Comparison of ENCODE assay signal across 16 cellular contexts in the genomic region with DNA sequence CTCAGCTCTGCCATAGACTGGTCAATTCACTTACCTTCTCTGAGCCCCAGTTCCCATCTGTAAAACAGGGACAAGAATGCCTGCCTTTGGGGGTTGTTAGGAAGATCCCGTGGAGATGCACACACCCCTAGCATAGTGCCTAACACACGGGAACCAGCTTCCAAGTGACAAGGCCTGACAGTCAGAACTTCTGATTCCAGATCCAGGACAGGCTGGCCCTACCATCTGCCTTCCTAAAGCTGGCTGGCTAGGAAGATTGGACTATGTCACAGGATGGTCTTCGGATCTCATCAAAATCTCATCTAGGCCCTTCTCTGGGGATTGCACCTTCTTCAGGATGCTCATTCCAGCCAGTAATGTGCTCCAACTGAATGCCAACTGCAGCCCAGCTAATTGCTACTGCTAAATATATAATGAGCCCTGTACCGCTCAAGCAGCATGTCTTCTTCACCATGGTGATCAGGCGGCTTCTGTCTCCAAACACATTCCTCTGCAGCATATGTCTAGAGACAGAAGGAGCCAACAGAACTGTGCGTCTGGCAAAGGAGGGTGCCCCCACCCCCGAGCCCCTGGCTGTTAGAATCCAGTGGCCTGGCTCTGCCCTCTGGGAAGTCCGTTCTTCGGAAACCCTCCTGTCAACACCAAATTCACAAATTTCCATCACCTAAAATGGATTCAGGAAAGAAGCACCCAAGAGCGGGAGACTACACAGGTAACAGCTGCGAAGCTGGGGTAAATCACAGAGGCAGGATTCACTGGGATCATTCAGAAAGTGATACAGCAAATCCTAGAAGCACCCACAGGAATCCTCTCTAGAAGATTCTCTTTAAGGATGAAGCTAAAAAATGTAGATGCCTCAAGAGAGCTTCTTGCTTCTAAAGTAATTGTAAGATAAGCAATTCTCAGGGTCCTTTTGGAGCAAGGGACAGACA.
DNase-seq lines count a peak whose midpoint lies in the region; ATAC-seq and TF ChIP-seq lines count a peak whose summit lies in the region.
"Had no signal": no experiment of that assay in that cellular context is flagged by ENCODE, and none has a peak within 500 bp of the region (broad histone marks: within the 10 kb centered on the region; RNA-seq: fewer than 3 reads in every experiment).

No MANE protein-coding gene starts in this region.

- TF ChIP-seq POLR2A in IMR-90 (IDR thresholded peaks at IDR 0.05; ENCODE audit: low read depth, low read length) = no peak

- dilution Hi-C loops in IMR-90 (cut with HindIII; ENCODE audit: low sequenced_read_pairs, unreplicated experiment) = no loop called here

- H3K36me3 ChIP-seq in IMR-90 (ENCODE audit: control insufficient read depth, insufficient read depth, low read length) (no peaks in the 10 kb centered on the region), osteoblast (ENCODE audit: insufficient read depth, low read length) (no peaks in the 10 kb centered on the region), psoas muscle (ENCODE audit: insufficient read depth in 1 of 2, low read depth in 1 of 2) (no peaks in the 10 kb centered on the region)
- H3K36me3 ChIP-seq: BE2C, SJSA1 had no signal

- H2BK120ac ChIP-seq in IMR-90 (ENCODE audit: low read depth, low read length) = no peak overlapping the region

- H3K9me3 ChIP-seq in IMR-90 (ENCODE audit: control insufficient read depth, insufficient read depth, low read length) (no peaks in the 10 kb centered on the region), osteoblast (ENCODE audit: low read depth, low read length) (no peaks in the 10 kb centered on the region), psoas muscle (no peaks in the 10 kb centered on the region)
- H3K9me3 ChIP-seq: BE2C, SJSA1 had no signal

- no peak overlapping the region for H3K9ac ChIP-seq in IMR-90 (ENCODE audit: low read depth, low read length)
- H3K9ac ChIP-seq: GM23248 had no signal

- no peaks in the 10 kb centered on the region for H3K79me1 ChIP-seq in IMR-90 (ENCODE audit: low read depth in 1 of 2, low read length in 2 of 2)

- peak overlapping the region; percentile 29 for H2AFZ ChIP-seq in IMR-90 (replicated peaks; ENCODE audit: low read length, poor library complexity)
- H2AFZ ChIP-seq in osteoblast (ENCODE audit: low read length) = no peak overlapping the region
- H2AFZ ChIP-seq: GM23248 had no signal

- H4K20me1 ChIP-seq in IMR-90 (ENCODE audit: insufficient read depth, low read length) (no peaks in the 10 kb centered on the region), osteoblast (ENCODE audit: insufficient read depth, low read length) (no peaks in the 10 kb centered on the region)

- H3K18ac ChIP-seq in IMR-90 (ENCODE audit: low read depth, low read length) = no peak overlapping the region

- no peak overlapping the region for H3K56ac ChIP-seq in IMR-90 (ENCODE audit: extremely low read depth, insufficient read depth, low read length)

- in situ Hi-C loops in G401 (cut with HindIII; ENCODE audit: low sequenced_read_pairs) (no loop called here), IMR-90 (cut with MboI; ENCODE audit: low sequenced_read_pairs) (no loop called here)

- H3K4me3 ChIP-seq in IMR-90 (ENCODE audit: insufficient read depth, low read depth, low read length) (no peak overlapping the region), dorsolateral prefrontal cortex (no peak overlapping the region), osteoblast (ENCODE audit: insufficient read depth, low read length) (no peak overlapping the region), psoas muscle (no peak overlapping the region)
- H3K4me3 ChIP-seq: GM23248, SJSA1 had no signal

- no peak overlapping the region for H4K91ac ChIP-seq in IMR-90 (ENCODE audit: insufficient read depth, low read depth, low read length)

- H2BK15ac ChIP-seq in IMR-90 (ENCODE audit: low read depth, low read length) = no peak overlapping the region

- H2AK9ac ChIP-seq in IMR-90 (replicated peaks; ENCODE audit: low read depth, low read length, poor library complexity) = no peak overlapping the region

- POLR2A ChIA-PET in IMR-90 (lab: Charles Lee; ENCODE audit: unreplicated experiment) = no interaction called here

- H3K79me2 ChIP-seq in osteoblast (ENCODE audit: insufficient read depth, low read length) = no peaks in the 10 kb centered on the region

- TF ChIP-seq RAD21 in IMR-90 (IDR thresholded peaks at IDR 0.05; ENCODE audit: low read length) = no peak

- H3K4ac ChIP-seq in IMR-90 (ENCODE audit: low read depth, low read length) = no peak overlapping the region

- CTCF ChIA-PET in IMR-90 (lab: Yijun Ruan, JAX) = no interaction called here

- H3K27ac ChIP-seq in IMR-90 (ENCODE audit: insufficient read depth, low read length) (no peak overlapping the region), dorsolateral prefrontal cortex (peak overlapping the region in 50 of 59 donors; percentile 0 to 74 (median 52)), osteoblast (ENCODE audit: low read depth, low read length) (no peak overlapping the region), psoas muscle (no peak overlapping the region)
- H3K27ac ChIP-seq: GM23248, SJSA1 had no signal

- H4K5ac ChIP-seq in IMR-90 (ENCODE audit: low read depth, low read length) = no peak overlapping the region

- no peak overlapping the region for H2BK20ac ChIP-seq in IMR-90 (ENCODE audit: low read depth, low read length)

- H3K4me1 ChIP-seq in IMR-90 (ENCODE audit: control insufficient read depth, insufficient read depth, low read length) = peaks cover 2% of the 10 kb centered on the region
- H3K4me1 ChIP-seq in osteoblast (ENCODE audit: insufficient read depth, low read length) = peaks cover 8% of the 10 kb centered on the region
- no peaks in the 10 kb centered on the region for H3K4me1 ChIP-seq in psoas muscle
- H3K4me1 ChIP-seq: BE2C had no signal

- TF ChIP-seq CTCF in IMR-90 (conservative IDR thresholded peaks at IDR 0.05; ENCODE audit: low read depth, low read length) (no peak), dorsolateral prefrontal cortex (IDR thresholded peaks at IDR 0.05 in 54 of 56, conservative IDR thresholded peaks at IDR 0.05 in 2 of 56; ENCODE audit: low read depth in 1 of 56, partially characterized antibody in 56 of 56) (no peak), osteoblast (IDR thresholded peaks at IDR 0.05; ENCODE audit: extremely low read depth, low read depth, low read length) (no peak), psoas muscle (IDR thresholded peaks at IDR 0.05) (no peak)

- no peak overlapping the region for H2BK5ac ChIP-seq in IMR-90 (ENCODE audit: low read depth, low read length, poor library complexity, severe bottlenecking)

- 0 out of 2 replicates have a peak overlapping the region, but pooled peaks have one; percentile 35 for H3K14ac ChIP-seq in IMR-90 (replicated peaks; ENCODE audit: low read depth, low read length)

- H3K27me3 ChIP-seq in IMR-90 (ENCODE audit: control insufficient read depth, insufficient read depth, low read length) (peaks cover 5% of the 10 kb centered on the region; the same call in 1 of the 2 replicates), dorsolateral prefrontal cortex (no peaks in the 10 kb centered on the region), osteoblast (ENCODE audit: insufficient read depth, low read length) (no peaks in the 10 kb centered on the region), psoas muscle (ENCODE audit: insufficient read depth in 3 of 3, low read length in 2 of 3) (no peaks in the 10 kb centered on the region)
- H3K27me3 ChIP-seq: BE2C, SJSA1 had no signal

- H4K8ac ChIP-seq in IMR-90 (ENCODE audit: low read depth in 2 of 2, low read length in 2 of 2) = no peak overlapping the region

- H3K4me2 ChIP-seq in IMR-90 (ENCODE audit: low read depth, low read length) (no peak overlapping the region), osteoblast (ENCODE audit: insufficient read depth, low read length) (no peak overlapping the region)

- BruUV-seq in IMR-90 (replicated peaks; lab: Mats Ljungman, UMichigan) = no TSS peak

- peak; percentile 79 for DNase-seq in G401 (ENCODE audit: low spot score)
- no peak for DNase-seq in IMR-90
- DNase-seq in dorsolateral prefrontal cortex = peak in 3 of 10 donors; percentile 58 to 61 (median 60)
- DNase-seq in osteoblast (ENCODE audit: insufficient read length, low spot score, missing footprints) = peak; percentile 52
- no peak for DNase-seq in stimulated activated CD4-positive, alpha-beta T cell treated with anti-CD3 and anti-CD28 coated beads, Interleukin-4, amount 100 ng/mL, for 4 hours
- DNase-seq in DMS114 treated with DMSO at 0.1 percent for 48 hours (lab: John Stamatoyannopoulos, UW; ENCODE audit: unreplicated experiment) = no peak
- DNase-seq in psoas muscle = no peak
- DNase-seq: BE2C; CD4-positive, alpha-beta T cell; DND-41; GDM1; GM23248; NCI-H1105 treated with DMSO at 0.1 percent for 48 hours; NCI-H2029; SW 1271 had no signal

- H3K23ac ChIP-seq in IMR-90 (ENCODE audit: low read depth, low read length) = no peak overlapping the region

- 75% methylated on average over 2 of the region's 11 CpGs; no CpG with 5 or more reads in 1 of the 2 experiments for WGBS in IMR-90 (ENCODE audit: extremely low coverage in 2 of 2, insufficient read length in 1 of 2), 2 experiments
- WGBS in psoas muscle, 3 donors = 77 to 81% (median 81%) methylated on average over 11 of the region's 11 CpGs

- no peak overlapping the region for H2AK5ac ChIP-seq in IMR-90 (ENCODE audit: low read depth, low read length)

- intact Hi-C loops in IMR-90 (cut with micrococcal nuclease) = no loop called here
- intact Hi-C loops in dorsolateral prefrontal cortex (cut with DNase I) = no loop called here
- intact Hi-C loops in psoas muscle (cut with DNase I) = no loop called here

- H3K9me1 ChIP-seq in IMR-90 (ENCODE audit: insufficient read depth, low read length) = no peaks in the 10 kb centered on the region; the same call in 1 of the 2 replicates

- ATAC-seq in IMR-90 (ENCODE audit: low read depth) (no peak), psoas muscle (no peak)

TF ChIP-seq in IMR-90, 13 proteins besides CTCF, POLR2A, EP300 and RAD21 (continues in another document):
- TF ChIP-seq RCOR1 (IDR thresholded peaks at IDR 0.05; ENCODE audit: insufficient replicate concordance, low read length) = no peak
- TF ChIP-seq, protein P1, sequence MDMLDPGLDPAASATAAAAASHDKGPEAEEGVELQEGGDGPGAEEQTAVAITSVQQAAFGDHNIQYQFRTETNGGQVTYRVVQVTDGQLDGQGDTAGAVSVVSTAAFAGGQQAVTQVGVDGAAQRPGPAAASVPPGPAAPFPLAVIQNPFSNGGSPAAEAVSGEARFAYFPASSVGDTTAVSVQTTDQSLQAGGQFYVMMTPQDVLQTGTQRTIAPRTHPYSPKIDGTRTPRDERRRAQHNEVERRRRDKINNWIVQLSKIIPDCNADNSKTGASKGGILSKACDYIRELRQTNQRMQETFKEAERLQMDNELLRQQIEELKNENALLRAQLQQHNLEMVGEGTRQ (IDR thresholded peaks at IDR 0.05; ENCODE audit: low read depth, low read length) = no peak
- TF ChIP-seq CHD1 (IDR thresholded peaks at IDR 0.05; ENCODE audit: low read depth, low read length) = no peak
- no peak for TF ChIP-seq CEBPB (IDR thresholded peaks at IDR 0.05; ENCODE audit: low read depth, low read length)
- no peak for TF ChIP-seq NFE2L2 (IDR thresholded peaks at IDR 0.05; ENCODE audit: low read depth, low read length)
- no peak for TF ChIP-seq MAFK (IDR thresholded peaks at IDR 0.05; ENCODE audit: low read depth, low read length)

Comparison
In these comparisons a context has a peak if more than half of its experiments do, and no peak if none do; other contexts are left out.
1. DNase-seq: peak in G401 (single experiment) and osteoblast (single experiment); none in IMR-90 (single experiment), stimulated activated CD4-positive, alpha-beta T cell treated with anti-CD3 and anti-CD28 coated beads, Interleukin-4, amount 100 ng/mL, for 4 hours (0 of 2), DMS114 treated with DMSO at 0.1 percent for 48 hours (single experiment) and psoas muscle (0 of 2).
2. H3K27ac ChIP-seq: peak in dorsolateral prefrontal cortex (50 of 59); none in IMR-90 (single experiment), osteoblast (single experiment) and psoas muscle (single experiment).